Comparison of ENCODE assay signal across 8 cellular contexts in genomic region chr10:22712246-22712958, GRCh38. TPM values are rescaled to one million over a fixed set of nuclear protein-coding genes. Genes with fewer than 3 reads are reported as not detected.
DNase-seq lines count a peak whose midpoint lies in the region; ATAC-seq and TF ChIP-seq lines count a peak whose summit lies in the region.

No MANE protein-coding gene starts in this region.

- H3K36me3 ChIP-seq in OCI-LY7 (ENCODE audit: insufficient read depth, low read length) = no peaks in the 10 kb centered on the region

- BruUV-seq in Calu3 (replicated peaks; lab: Mats Ljungman, UMichigan) (no TSS peak), OCI-LY7 (replicated peaks; lab: Mats Ljungman, UMichigan) (no TSS peak)

- H3K4me1 Mint-ChIP-seq in Calu3 (ENCODE audit: low read depth, unreplicated experiment) = peaks cover 10% of the 10 kb centered on the region
- H3K4me1 Mint-ChIP-seq in osteocyte (ENCODE audit: unreplicated experiment) = peaks cover 29% of the 10 kb centered on the region

- no peak overlapping the region for H2AFZ ChIP-seq in OCI-LY7 (ENCODE audit: low read length)

- no peak for TF ChIP-seq CTCF in Calu3 (IDR thresholded peaks at IDR 0.05; ENCODE audit: unreplicated experiment)
- TF ChIP-seq CTCF in OCI-LY7 (conservative IDR thresholded peaks at IDR 0.05; ENCODE audit: low read length) = no peak
- no peak for TF ChIP-seq CTCF in epithelial cell of proximal tubule (conservative IDR thresholded peaks at IDR 0.05; ENCODE audit: low read depth, low read length)
- no peak for TF ChIP-seq CTCF in osteocyte (IDR thresholded peaks at IDR 0.05)

- ATAC-seq in GM18867 (IDR thresholded peaks at IDR 0.05; ENCODE audit: unreplicated experiment) (no peak), GM19463 (IDR thresholded peaks at IDR 0.05; ENCODE audit: unreplicated experiment) (no peak)

- H3K9me3 Mint-ChIP-seq in Calu3 (ENCODE audit: low read depth, unreplicated experiment) (no peaks in the 10 kb centered on the region), osteocyte (ENCODE audit: unreplicated experiment) (no peaks in the 10 kb centered on the region)

- no peak overlapping the region for H3K27ac ChIP-seq in OCI-LY7 (ENCODE audit: low read depth, low read length, poor library complexity, severe bottlenecking)

- intact Hi-C loops in Calu3 (cut with micrococcal nuclease; ENCODE audit: unreplicated experiment) = loop anchor here (5.0 to 10.0 kb wide), 2 partner anchors 85 to 272 kb away; no protein-coding TSS in a partner anchor
- intact Hi-C loops in OCI-LY7 (cut with micrococcal nuclease; ENCODE audit: unreplicated experiment) = loop anchor here (5.0 kb wide), 3 partner anchors 95 to 395 kb away; partner anchors contain the start of gene COMMD3

- H3K27me3 Mint-ChIP-seq in Calu3 (ENCODE audit: unreplicated experiment) (no peaks in the 10 kb centered on the region), osteocyte (ENCODE audit: unreplicated experiment) (no peaks in the 10 kb centered on the region)

- H3K9me2 ChIP-seq in OCI-LY7 (ENCODE audit: insufficient read depth, low read length) = no peaks in the 10 kb centered on the region

- peak overlapping the region; percentile 85 for H3K4me2 ChIP-seq in OCI-LY7 (ENCODE audit: low read length)

- H3K36me3 Mint-ChIP-seq in Calu3 (ENCODE audit: insufficient read depth, unreplicated experiment) (peaks cover 25% of the 10 kb centered on the region), osteocyte (ENCODE audit: unreplicated experiment) (no peaks in the 10 kb centered on the region)

- peak overlapping the region; percentile 76 for H3K4me3 Mint-ChIP-seq in Calu3 (ENCODE audit: low read depth, unreplicated experiment)
- peak overlapping the region; percentile 84 for H3K4me3 Mint-ChIP-seq in osteocyte (ENCODE audit: unreplicated experiment)

- CTCF ChIA-PET in Calu3 (lab: Charles Lee) = interaction anchor here (0.7 kb wide), 1 partner anchor 138 kb away, joined by 3 read pairs; no protein-coding TSS in a partner anchor
- CTCF ChIA-PET in OCI-LY7 (lab: Charles Lee; ENCODE audit: unreplicated experiment) = no interaction called here

- H3K9me3 ChIP-seq in OCI-LY7 (ENCODE audit: low read length) = no peaks in the 10 kb centered on the region

- H3K4me1 ChIP-seq in OCI-LY7 (ENCODE audit: insufficient read depth, low read length, poor library complexity, severe bottlenecking) = peaks cover 28% of the 10 kb centered on the region

- peaks cover 56% of the 10 kb centered on the region for H3K79me2 ChIP-seq in OCI-LY7 (ENCODE audit: insufficient read depth, low read depth, low read length)

- H3K27ac Mint-ChIP-seq in Calu3 (ENCODE audit: unreplicated experiment) (no peak overlapping the region), osteocyte (ENCODE audit: unreplicated experiment) (peak overlapping the region; percentile 73)

- POLR2A ChIA-PET in OCI-LY7 (lab: Charles Lee) = interaction anchor here (0.7 to 3.1 kb wide), 8 partner anchors 8 to 98 kb away, joined by 3 to 9 read pairs (median 4); no protein-coding TSS in a partner anchor

- DNase-seq in Calu3 (no peak), OCI-LY7 (ENCODE audit: low spot score) (no peak), epithelial cell of proximal tubule (ENCODE audit: low read depth) (no peak), osteocyte (ENCODE audit: extremely low spot score, unreplicated experiment) (no peak), SIG-M5 treated with dmso at 0.1 percent for 504 hours (lab: John Stamatoyannopoulos, UW; ENCODE audit: unreplicated experiment) (no peak), HuH-7.5 (ENCODE audit: low spot score) (no peak)

- H3K4me3 ChIP-seq in OCI-LY7 (ENCODE audit: low read depth, low read length, poor library complexity, severe bottlenecking) (peak overlapping the region; percentile 88), epithelial cell of proximal tubule (ENCODE audit: low read depth, low read length) (peak overlapping the region; percentile 84)

- H4K20me1 ChIP-seq in OCI-LY7 (ENCODE audit: insufficient read depth, low read length) = peaks cover 47% of the 10 kb centered on the region

RNA-seq across cellular contexts. Expression of gene PIP4K2A, which starts 2.0 kb away (rescaled TPM):
- total RNA-seq in Calu3 (2022) = 22.7 and 24.2 TPM in 2 replicates
- total RNA-seq in OCI-LY7 (2014; rRNA removed; shearing (Covaris generic)) = 32.5 and 37.9 TPM in 2 replicates
- total RNA-seq in OCI-LY7 (2022) = 42.6 and 43.3 TPM in 2 replicates
- total RNA-seq in epithelial cell of proximal tubule = 13.4 and 28.6 TPM in 2 replicates
- 41.1 and 52.7 TPM in 2 replicates for total RNA-seq in osteocyte
